31 cellular contexts compared by ENCODE assay signal in genomic region chr13:39884166-39884565, GRCh38.
DNase-seq lines count a peak whose midpoint lies in the region; TF ChIP-seq lines count a peak whose summit lies in the region.
"Had no signal": no experiment of that assay in that cellular context is flagged by ENCODE, and none has a peak within 500 bp of the region (broad histone marks: within the 10 kb centered on the region; RNA-seq: fewer than 3 reads in every experiment).

No MANE protein-coding gene starts in this region.

- CTCF ChIA-PET in HEK293 (lab: Yijun Ruan, JAX): interaction anchor here (0.6 kb wide), 1 partner anchor 1240 kb away, joined by 3 read pairs; no protein-coding TSS in a partner anchor

- H3K4me1 Mint-ChIP-seq in osteocyte (ENCODE audit: unreplicated experiment): peaks cover 8% of the 10 kb centered on the region
- H3K4me1 Mint-ChIP-seq: B cell; CD14-positive monocyte; CD4-positive, alpha-beta memory T cell; CD4-positive, CD25-positive, alpha-beta regulatory T cell; CD8-positive, alpha-beta memory T cell had no signal

- TF ChIP-seq CTCF in HEK293 (tag by site-specific recombination; IDR thresholded peaks at IDR 0.05): no peak
- no peak for TF ChIP-seq CTCF in osteocyte (IDR thresholded peaks at IDR 0.05)
- no peak for TF ChIP-seq CTCF in ovary (IDR thresholded peaks at IDR 0.05)

- no peak overlapping the region for H3K27ac Mint-ChIP-seq in osteocyte (ENCODE audit: unreplicated experiment)
- H3K27ac Mint-ChIP-seq: B cell; CD14-positive monocyte; CD4-positive, alpha-beta memory T cell; CD4-positive, alpha-beta T cell; CD4-positive, CD25-positive, alpha-beta regulatory T cell; CD8-positive, alpha-beta T cell had no signal

- H3K27me3 ChIP-seq in adipocyte (replicated peaks; ENCODE audit: control insufficient read depth, insufficient read depth, low read length) (no peaks in the 10 kb centered on the region), ovary (no peaks in the 10 kb centered on the region)
- H3K27me3 ChIP-seq: BE2C; BLaER1; BLaER1 treated with 17β-estradiol and CSF1 and Interleukin-3, amounts not matched to agents 10 nM and 100 nM had no signal

- 0 to 48% (median 0%) methylated on average over 1 of the region's 1 CpG for WGBS in ovary, 3 donors

- no peak for TF ChIP-seq EP300 in ovary (IDR thresholded peaks at IDR 0.05)

- POLR2A ChIA-PET in HEK293 (lab: Yijun Ruan, JAX): no interaction called here

- peaks cover 34% of the 10 kb centered on the region for H3K9me3 Mint-ChIP-seq in osteocyte (ENCODE audit: unreplicated experiment)

- no peaks in the 10 kb centered on the region for H3K4me1 ChIP-seq in HEK293 (ENCODE audit: control insufficient read depth, insufficient read depth, low read length)
- H3K4me1 ChIP-seq in adipocyte (ENCODE audit: control insufficient read depth, insufficient read depth, low read length): peaks cover 32% of the 10 kb centered on the region
- H3K4me1 ChIP-seq in ovary (ENCODE audit: insufficient read depth): peaks cover under 1% of the 10 kb centered on the region
- H3K4me1 ChIP-seq: A549; BE2C; BLaER1; BLaER1 treated with 17β-estradiol and CSF1 and Interleukin-3, amounts not matched to agents 10 nM and 100 nM; Caco-2 had no signal

- no peak overlapping the region for H3K4me3 Mint-ChIP-seq in osteocyte (ENCODE audit: unreplicated experiment)
- H3K4me3 Mint-ChIP-seq: B cell; CD14-positive monocyte; CD4-positive, alpha-beta memory T cell; CD4-positive, alpha-beta T cell; CD4-positive, CD25-positive, alpha-beta regulatory T cell; CD8-positive, alpha-beta memory T cell; CD8-positive, alpha-beta T cell had no signal

- H3K36me3 ChIP-seq in HEK293 (ENCODE audit: control insufficient read depth in 2 of 2, insufficient read depth in 1 of 2, low read length in 2 of 2) (no peaks in the 10 kb centered on the region), adipocyte (ENCODE audit: control insufficient read depth, insufficient read depth, low read length, severe bottlenecking) (no peaks in the 10 kb centered on the region), ovary (no peaks in the 10 kb centered on the region)
- H3K36me3 ChIP-seq: BE2C; BLaER1; BLaER1 treated with 17β-estradiol and CSF1 and Interleukin-3, amounts not matched to agents 10 nM and 100 nM had no signal

- intact Hi-C loops in ovary (cut with DNase I): no loop called here

- no peak overlapping the region for H3K9ac ChIP-seq in adipocyte (ENCODE audit: low read length)
- H3K9ac ChIP-seq: BLaER1; BLaER1 treated with 17β-estradiol and CSF1 and Interleukin-3, amounts not matched to agents 10 nM and 100 nM had no signal

- H3K9me3 ChIP-seq in HEK293 (ENCODE audit: control insufficient read depth, insufficient read depth, low read depth, low read length) (no peaks in the 10 kb centered on the region), adipocyte (ENCODE audit: control insufficient read depth, low read length) (peaks cover 24% of the 10 kb centered on the region), ovary (peaks cover 0 to 3% of the 10 kb centered on the region in 2 donors)
- H3K9me3 ChIP-seq: A549, BE2C had no signal

- DNase-seq in adipocyte (ENCODE audit: low read depth) (no peak), osteocyte (ENCODE audit: extremely low spot score, unreplicated experiment) (no peak), ovary (no peak)
- DNase-seq: 8988T; ACHN; AML-193; BE2C; C1 segment of cervical spinal cord; Caco-2; Calu3; CD4-positive, alpha-beta memory T cell; CD4-positive, alpha-beta T cell; CD4-positive, CD25-positive, alpha-beta regulatory T cell; CD8-positive, alpha-beta memory T cell; CD8-positive, alpha-beta T cell; COR-L47; DMS 273 treated with DMSO at 0.1 percent for 48 hours; DMS153; DMS53; DMS79; DMS79 treated with DMSO at 0.1 percent for 48 hours; DND-41; EL had no signal

- H3K27ac ChIP-seq in HEK293 (ENCODE audit: extremely low read depth, low read depth, low read length) (no peak overlapping the region), ovary (no peak overlapping the region)
- H3K27ac ChIP-seq: 22Rv1; A549; BLaER1; BLaER1 treated with 17β-estradiol and CSF1 and Interleukin-3, amounts not matched to agents 10 nM and 100 nM; C4-2B had no signal

- TF ChIP-seq POLR2A in ovary (IDR thresholded peaks at IDR 0.05): no peak

- no peaks in the 10 kb centered on the region for H3K27me3 Mint-ChIP-seq in osteocyte (ENCODE audit: unreplicated experiment)
- H3K27me3 Mint-ChIP-seq: CD4-positive, alpha-beta memory T cell; CD4-positive, alpha-beta T cell had no signal

- H3K4me3 ChIP-seq in HEK293 (ENCODE audit: low read depth, low read length) (no peak overlapping the region), adipocyte (ENCODE audit: low read length) (peak overlapping the region; percentile 49), ovary (no peak overlapping the region)
- H3K4me3 ChIP-seq: A549; BLaER1; BLaER1 treated with 17β-estradiol and CSF1 and Interleukin-3, amounts not matched to agents 10 nM and 100 nM had no signal

- peaks cover 12% of the 10 kb centered on the region for H3K36me3 Mint-ChIP-seq in osteocyte (ENCODE audit: unreplicated experiment)
- H3K36me3 Mint-ChIP-seq: CD14-positive monocyte had no signal

TF ChIP-seq in HEK293, 187 proteins besides CTCF, POLR2A, EP300 and RAD21:
- TF ChIP-seq ZNF292 (tag by site-specific recombination; IDR thresholded peaks at IDR 0.05; ENCODE audit: borderline replicate concordance, low read depth) (no peak), SETDB1 (IDR thresholded peaks at IDR 0.05; ENCODE audit: insufficient read length, low read length) (peak; percentile 63), ZFP41 (tag by site-specific recombination; IDR thresholded peaks at IDR 0.05; ENCODE audit: borderline replicate concordance) (no peak), ZNF791 (tag by site-specific recombination; IDR thresholded peaks at IDR 0.05) (peak; percentile 93)
